In genomic region chr4:74166823-74167222, GRCh38 we compare ENCODE assay signal across 1 cellular context.
TF ChIP-seq lines count a peak whose summit lies in the region.

No MANE protein-coding gene starts in this region.

TF ChIP-seq in K562, 482 proteins besides CTCF, POLR2A, EP300 and RAD21:
- TF ChIP-seq SUPT5H (IDR thresholded peaks at IDR 0.05) (0 out of 2 replicates have a peak, but pooled peaks have one; percentile 12), KDM1A (IDR thresholded peaks at IDR 0.05) (no peak), ETS2 (tag; IDR thresholded peaks at IDR 0.05; ENCODE audit: borderline replicate concordance, poor library complexity, severe bottlenecking) (no peak), POLR2AphosphoS5 (IDR thresholded peaks at IDR 0.05; ENCODE audit: control insufficient read depth, insufficient read depth, low read depth, low read length) (0 out of 2 replicates have a peak, but pooled peaks have one; percentile 10)
TF ChIP-seq in K562: peak in this region for 2.
